In genomic region chr7:78605131-78605530, GRCh38 we compare ENCODE assay signal across 16 cellular contexts.
DNase-seq lines count a peak whose midpoint lies in the region; ATAC-seq and TF ChIP-seq lines count a peak whose summit lies in the region.
"Had no signal": no experiment of that assay in that cellular context is flagged by ENCODE, and none has a peak within 500 bp of the region (broad histone marks: within the 10 kb centered on the region; RNA-seq: fewer than 3 reads in every experiment).

No MANE protein-coding gene starts in this region.

- H3K4me3 ChIP-seq in AG09309 (ENCODE audit: control insufficient read depth, low read depth, low read length): no peak overlapping the region
- no peak overlapping the region for H3K4me3 ChIP-seq in GM23248
- no peak overlapping the region for H3K4me3 ChIP-seq in adipocyte (ENCODE audit: low read length)
- H3K4me3 ChIP-seq in foreskin fibroblast (ENCODE audit: low read depth in 1 of 2, low read length in 2 of 2): no peak overlapping the region
- H3K4me3 ChIP-seq: BLaER1 treated with 17β-estradiol and CSF1 and Interleukin-3, amounts not matched to agents 10 nM and 100 nM; GM12878; HAP-1 had no signal

- H3K36me3 ChIP-seq in GM23248 (ENCODE audit: low read depth) (no peaks in the 10 kb centered on the region), adipocyte (ENCODE audit: control insufficient read depth, insufficient read depth, low read length, severe bottlenecking) (no peaks in the 10 kb centered on the region)
- H3K36me3 ChIP-seq: BLaER1 treated with 17β-estradiol and CSF1 and Interleukin-3, amounts not matched to agents 10 nM and 100 nM; HAP-1 had no signal

- peaks cover 4% of the 10 kb centered on the region for H3K9me2 ChIP-seq in GM23248 (ENCODE audit: insufficient read depth)

- WGBS in GM23248 (ENCODE audit: low coverage in 1 of 2, low lambda C conversion rate in 2 of 2, missing lambda C conversion rate in 2 of 2), 2 experiments: 52 to 64% methylated on average over 1 of the region's 1 CpG

- TF ChIP-seq CTCF in AG09309 (IDR thresholded peaks at IDR 0.05; ENCODE audit: control insufficient read depth, insufficient read depth, low read depth, low read length, missing control alignments) (no peak), foreskin fibroblast (IDR thresholded peaks at IDR 0.05; ENCODE audit: low read depth, low read length) (no peak)

- no peaks in the 10 kb centered on the region for H3K79me2 ChIP-seq in GM23248 (ENCODE audit: insufficient read depth)

- H3K9ac ChIP-seq in GM23248 (no peak overlapping the region), adipocyte (ENCODE audit: low read length) (no peak overlapping the region)
- H3K9ac ChIP-seq: BLaER1 treated with 17β-estradiol and CSF1 and Interleukin-3, amounts not matched to agents 10 nM and 100 nM had no signal

- H2AFZ ChIP-seq in GM23248: no peak overlapping the region

- no peak for ATAC-seq in HG03469 (IDR thresholded peaks at IDR 0.05; ENCODE audit: unreplicated experiment)
- no peak for ATAC-seq in HG02623 (IDR thresholded peaks at IDR 0.05; ENCODE audit: unreplicated experiment)
- ATAC-seq: GM12878 had no signal

- H3F3A ChIP-seq in GM23248 (ENCODE audit: insufficient read depth): no peaks in the 10 kb centered on the region

- H3K27me3 ChIP-seq in GM23248 (replicated peaks; ENCODE audit: insufficient read depth): no peaks in the 10 kb centered on the region
- no peaks in the 10 kb centered on the region for H3K27me3 ChIP-seq in adipocyte (replicated peaks; ENCODE audit: control insufficient read depth, insufficient read depth, low read length)
- H3K27me3 ChIP-seq: BLaER1 treated with 17β-estradiol and CSF1 and Interleukin-3, amounts not matched to agents 10 nM and 100 nM had no signal

- H3K4me1 ChIP-seq in GM23248 (ENCODE audit: insufficient read depth): peaks cover 16% of the 10 kb centered on the region
- H3K4me1 ChIP-seq in adipocyte (ENCODE audit: control insufficient read depth, insufficient read depth, low read length): no peaks in the 10 kb centered on the region
- H3K4me1 ChIP-seq: BLaER1 treated with 17β-estradiol and CSF1 and Interleukin-3, amounts not matched to agents 10 nM and 100 nM; HAP-1 had no signal

- H4K20me1 ChIP-seq in GM23248 (ENCODE audit: insufficient read depth): no peaks in the 10 kb centered on the region
- H4K20me1 ChIP-seq: BLaER1 treated with 17β-estradiol and CSF1 and Interleukin-3, amounts not matched to agents 10 nM and 100 nM had no signal

- in situ Hi-C loops in GM23248 (cut with MboI): no loop called here

- H3K9me3 ChIP-seq in GM23248 (ENCODE audit: low read depth) (no peaks in the 10 kb centered on the region), adipocyte (ENCODE audit: control insufficient read depth, low read length) (no peaks in the 10 kb centered on the region)
- H3K9me3 ChIP-seq: BLaER1 treated with 17β-estradiol and CSF1 and Interleukin-3, amounts not matched to agents 10 nM and 100 nM; HAP-1 had no signal

- H3K4me2 ChIP-seq in GM23248 (ENCODE audit: unreplicated experiment): no peak overlapping the region
- H3K4me2 ChIP-seq: BLaER1 treated with 17β-estradiol and CSF1 and Interleukin-3, amounts not matched to agents 10 nM and 100 nM had no signal

- no peak overlapping the region for H3K27ac ChIP-seq in GM23248
- H3K27ac ChIP-seq: BLaER1 treated with 17β-estradiol and CSF1 and Interleukin-3, amounts not matched to agents 10 nM and 100 nM had no signal

- DNase-seq in AG09309 (ENCODE audit: low read depth): peak; percentile 10
- DNase-seq in GM23248: peak; percentile 51
- peak; percentile 12 for DNase-seq in adipocyte (ENCODE audit: low read depth)
- peak; percentile 4 to 37 for DNase-seq in foreskin fibroblast
- no peak for DNase-seq in NCI-H748 treated with DMSO at 0.1 percent for 48 hours (lab: John Stamatoyannopoulos, UW)
- no peak for DNase-seq in medulla oblongata (ENCODE audit: extremely low spot score)
- DNase-seq: KBM-7, NCI-H1417, NCI-H1930, NCI-H2171 treated with DMSO at 0.1 percent for 48 hours, SIG-M5 had no signal

Comparison
In these comparisons a context has a peak if more than half of its experiments do, and no peak if none do; other contexts are left out.
1. DNase-seq: peak in AG09309 (single experiment), GM23248 (single experiment), adipocyte (single experiment) and foreskin fibroblast (2 of 2); none in NCI-H748 treated with DMSO at 0.1 percent for 48 hours (single experiment) and medulla oblongata (single experiment).